ENCODE assay signal across 13 cellular contexts in genomic region chr17:1997146-1997586, GRCh38. TPM values are rescaled to one million over a fixed set of nuclear protein-coding genes. Genes with fewer than 3 reads are reported as not detected.
DNase-seq lines count a peak whose midpoint lies in the region; ATAC-seq and TF ChIP-seq lines count a peak whose summit lies in the region.
"Had no signal": no experiment of that assay in that cellular context is flagged by ENCODE, and none has a peak within 500 bp of the region (broad histone marks: within the 10 kb centered on the region; RNA-seq: fewer than 3 reads in every experiment).

No MANE protein-coding gene starts in this region.

- 37% methylated on average over 12 of the region's 12 CpGs for WGBS in prostate gland

- no peaks in the 10 kb centered on the region for H3K36me3 ChIP-seq in HAP-1 (replicated peaks)
- no peaks in the 10 kb centered on the region for H3K36me3 ChIP-seq in prostate gland
- H3K36me3 ChIP-seq: neutrophil, SJSA1 had no signal

- H3K27ac ChIP-seq in foreskin keratinocyte: no peak overlapping the region
- peak overlapping the region; percentile 84 to 87 for H3K27ac ChIP-seq in prostate gland
- H3K27ac ChIP-seq: neutrophil, SJSA1 had no signal

- H3K4me1 ChIP-seq in HAP-1 (peaks cover 33% of the 10 kb centered on the region), foreskin keratinocyte (no peaks in the 10 kb centered on the region), prostate gland (replicated peaks) (peaks cover 37% of the 10 kb centered on the region)

- intact Hi-C loops in prostate gland (cut with DNase I): loop anchor here (5.0 kb wide), 1 partner anchor 60 kb away; no protein-coding TSS in a partner anchor

- no peaks in the 10 kb centered on the region for H3K9me3 Mint-ChIP-seq in activated T-cell treated with anti-CD3 and anti-CD28 coated beads, Interleukin-2, amount 50 U/mL, for 72 hours

- H3K4me3 ChIP-seq in HAP-1 (no peak overlapping the region), prostate gland (no peak overlapping the region)
- H3K4me3 ChIP-seq: SJSA1 had no signal

- H3K4me1 Mint-ChIP-seq in activated T-cell treated with anti-CD3 and anti-CD28 coated beads, Interleukin-2, amount 50 U/mL, for 72 hours (ENCODE audit: low read depth): no peaks in the 10 kb centered on the region

- H3K27me3 Mint-ChIP-seq in activated T-cell treated with anti-CD3 and anti-CD28 coated beads, Interleukin-2, amount 50 U/mL, for 72 hours (ENCODE audit: low read depth): peaks cover 30% of the 10 kb centered on the region

- TF ChIP-seq CTCF in foreskin keratinocyte (conservative IDR thresholded peaks at IDR 0.05): peak; percentile 5
- TF ChIP-seq CTCF in prostate gland (IDR thresholded peaks at IDR 0.05): peak in 1 of 4 experiments; percentile 5

- TF ChIP-seq POLR2A in prostate gland (IDR thresholded peaks at IDR 0.05): no peak

- H3K9me3 ChIP-seq in HAP-1 (no peaks in the 10 kb centered on the region), prostate gland (no peaks in the 10 kb centered on the region)
- H3K9me3 ChIP-seq: neutrophil, SJSA1 had no signal

- in situ Hi-C loops in HAP-1 (cut with MboI; ENCODE audit: low sequenced_read_pairs) (no loop called here), G401 (cut with HindIII; ENCODE audit: low sequenced_read_pairs) (no loop called here)

- peak; percentile 26 for ATAC-seq in foreskin keratinocyte
- ATAC-seq in HG02678 (IDR thresholded peaks at IDR 0.05; ENCODE audit: unreplicated experiment): no peak
- ATAC-seq in activated T-cell treated with anti-CD3 and anti-CD28 coated beads, Interleukin-2, amount 50 U/mL, for 72 hours (replicated peaks in 1 of 2): no peak

- H3K36me3 Mint-ChIP-seq in activated T-cell treated with anti-CD3 and anti-CD28 coated beads, Interleukin-2, amount 50 U/mL, for 72 hours (ENCODE audit: insufficient read depth in 2 of 2): no peaks in the 10 kb centered on the region

- no peak overlapping the region for H3K4me3 Mint-ChIP-seq in activated T-cell treated with anti-CD3 and anti-CD28 coated beads, Interleukin-2, amount 50 U/mL, for 72 hours

- H3K27ac Mint-ChIP-seq in activated T-cell treated with anti-CD3 and anti-CD28 coated beads, Interleukin-2, amount 50 U/mL, for 72 hours: no peak overlapping the region

- H3K27me3 ChIP-seq in HAP-1 (ENCODE audit: low read depth): no peaks in the 10 kb centered on the region
- H3K27me3 ChIP-seq in foreskin keratinocyte: no peaks in the 10 kb centered on the region
- H3K27me3 ChIP-seq in prostate gland (replicated peaks; ENCODE audit: insufficient read depth): no peaks in the 10 kb centered on the region
- H3K27me3 ChIP-seq: SJSA1 had no signal

- DNase-seq in HAP-1 (ENCODE audit: low spot score in 2 of 2) (peak; percentile 32 to 33), SHP77 treated with DMSO at 0.1 percent for 48 hours (lab: John Stamatoyannopoulos, UW) (peak; percentile 90), foreskin keratinocyte (peak; percentile 68 to 77), prostate gland (ENCODE audit: low spot score) (peak; percentile 76), EL (no peak), G401 (ENCODE audit: low spot score) (no peak)
- DNase-seq in activated T-cell treated with anti-CD3 and anti-CD28 coated beads, Interleukin-2, amount 50 U/mL, for 72 hours: no peak
- DNase-seq: activated naive CD4-positive, alpha-beta T cell treated with anti-CD3 and anti-CD28 coated beads, Interleukin-2, amount 50 U/mL, for 16 hours; DND-41; stimulated activated CD4-positive, alpha-beta T cell treated with anti-CD3 and anti-CD28 coated beads, Interleukin-4, amount 100 ng/mL, for 1 hour had no signal

RNA-seq across cellular contexts. Expression of gene RTN4RL1, which starts 28.0 kb away (rescaled TPM):
- total RNA-seq in foreskin keratinocyte (2.6 and 4.2 TPM in 2 replicates), prostate gland (10 to 100 TPM in 1 of 2 donors, 1 to 10 TPM in 1; 8.3 to 21.5 TPM)
- polyA plus RNA-seq in foreskin keratinocyte: 2.3 and 3.3 TPM in 2 replicates
- 65.0 and 65.6 TPM in 2 replicates for total RNA-seq in G401 (2014; rRNA removed; shearing (Covaris generic))
- total RNA-seq in activated T-cell treated with anti-CD3 and anti-CD28 coated beads, Interleukin-2, amount 50 U/mL, for 72 hours: under 1 TPM; 0.14 to 0.21 TPM
- total RNA-seq: SJSA1 had no signal

RNA-seq across cellular contexts. Expression of gene DPH1, which starts 32.8 kb away (rescaled TPM):
- total RNA-seq in foreskin keratinocyte (23.3 and 24.0 TPM in 2 replicates), prostate gland (10 to 100 TPM; 61.4 to 84.1 TPM)
- 21.6 and 22.7 TPM in 2 replicates for polyA plus RNA-seq in foreskin keratinocyte
- 48.8 and 56.7 TPM in 2 replicates for total RNA-seq in G401 (2014; rRNA removed; shearing (Covaris generic))
- 10 to 100 TPM; 36.8 to 40.8 TPM for total RNA-seq in activated T-cell treated with anti-CD3 and anti-CD28 coated beads, Interleukin-2, amount 50 U/mL, for 72 hours

RNA-seq across cellular contexts. Expression of gene OVCA2, which starts 44.7 kb away (rescaled TPM):
- total RNA-seq in foreskin keratinocyte (55.7 and 61.6 TPM in 2 replicates), prostate gland (10 to 100 TPM; 52.2 to 57.5 TPM)
- polyA plus RNA-seq in foreskin keratinocyte: 71.6 and 74.4 TPM in 2 replicates
- total RNA-seq in G401 (2014; rRNA removed; shearing (Covaris generic)): 48.0 and 63.1 TPM in 2 replicates
- 10 to 100 TPM; 29.0 to 33.3 TPM for total RNA-seq in activated T-cell treated with anti-CD3 and anti-CD28 coated beads, Interleukin-2, amount 50 U/mL, for 72 hours

RNA-seq across cellular contexts. Expression of gene HIC1, which starts 57.7 kb away (rescaled TPM):
- total RNA-seq in foreskin keratinocyte (1.5 and 3.0 TPM in 2 replicates), prostate gland (10 to 100 TPM; 20.5 to 33.1 TPM)
- 0.99 and 2.4 TPM in 2 replicates for polyA plus RNA-seq in foreskin keratinocyte
- total RNA-seq in G401 (2014; rRNA removed; shearing (Covaris generic)): 20.2 and 37.8 TPM in 2 replicates
- total RNA-seq in activated T-cell treated with anti-CD3 and anti-CD28 coated beads, Interleukin-2, amount 50 U/mL, for 72 hours: 10 to 100 TPM; 11.7 to 21.4 TPM

Comparison
In these comparisons a context has a peak if more than half of its experiments do, and no peak if none do; other contexts are left out.
1. DNase-seq: peak in HAP-1 (2 of 2), SHP77 treated with DMSO at 0.1 percent for 48 hours (single experiment), foreskin keratinocyte (2 of 2) and prostate gland (single experiment); none in EL (single experiment), G401 (single experiment) and activated T-cell treated with anti-CD3 and anti-CD28 coated beads, Interleukin-2, amount 50 U/mL, for 72 hours (0 of 2).